Comparison of ENCODE assay signal across 28 cellular contexts in the genomic region with DNA sequence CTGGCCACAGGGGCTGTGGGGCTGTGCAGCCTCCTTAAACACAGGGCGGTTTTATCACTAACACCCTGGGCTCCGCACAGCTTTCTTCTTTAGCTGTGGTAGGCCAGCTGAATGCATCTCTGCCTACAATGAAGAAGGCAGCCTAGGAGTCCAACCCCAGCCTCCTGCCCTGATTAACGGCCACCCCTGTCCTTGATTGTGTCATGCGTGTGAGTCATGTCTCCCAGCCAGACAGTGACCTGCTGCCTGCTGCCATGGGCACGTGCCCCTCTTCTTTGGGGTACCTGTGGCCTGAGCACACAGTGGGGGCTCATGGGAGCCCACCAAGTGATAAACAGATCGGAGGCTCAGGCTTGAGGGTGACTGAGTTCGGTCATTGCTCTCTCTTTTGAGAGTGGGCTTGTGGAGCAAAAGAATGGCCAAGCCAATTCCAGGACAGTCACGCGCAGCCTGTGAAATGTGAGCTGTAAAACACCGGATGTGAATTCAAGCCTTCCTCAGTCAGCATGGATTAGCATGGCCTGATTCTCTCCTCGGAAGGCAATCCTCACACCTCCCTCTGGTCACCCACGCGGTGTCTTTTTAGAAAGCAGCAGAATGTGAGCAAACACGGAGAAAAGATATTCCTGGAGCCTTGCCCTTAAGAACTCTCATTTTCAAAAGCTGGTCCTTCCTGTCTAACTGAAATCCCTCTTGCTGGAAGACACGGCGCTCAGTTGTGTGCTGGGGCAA.
A peak's percentile ranks its signal among the peaks of the same experiment; 100 is the strongest.
DNase-seq lines count a peak whose midpoint lies in the region; ATAC-seq and TF ChIP-seq lines count a peak whose summit lies in the region.
"Had no signal": no experiment of that assay in that cellular context is flagged by ENCODE, and none has a peak within 500 bp of the region (broad histone marks: within the 10 kb centered on the region; RNA-seq: fewer than 3 reads in every experiment).

No MANE protein-coding gene starts in this region.

- H3K4me3 ChIP-seq in GM23338 (no peak overlapping the region), RWPE2 (ENCODE audit: severe bottlenecking) (no peak overlapping the region)
- H3K4me3 ChIP-seq: colonic mucosa, heart right ventricle, SJSA1, spleen, upper lobe of right lung had no signal

- no peaks in the 10 kb centered on the region for H4K20me1 ChIP-seq in GM23338 (replicated peaks; ENCODE audit: insufficient read depth)

- H3K36me3 ChIP-seq in GM23338 (ENCODE audit: insufficient read depth) (no peaks in the 10 kb centered on the region), RWPE2 (ENCODE audit: low read depth) (no peaks in the 10 kb centered on the region)
- H3K36me3 ChIP-seq: BE2C, colonic mucosa, heart right ventricle, SJSA1, spleen, upper lobe of right lung had no signal

- peaks cover 18% of the 10 kb centered on the region for H3K27me3 Mint-ChIP-seq in GM23338 (ENCODE audit: insufficient read depth, low read depth, poor library complexity)
- H3K27me3 Mint-ChIP-seq: activated CD8-positive, alpha-beta memory T cell treated with anti-CD3 and anti-CD28 coated beads, Interleukin-2, amount 10 ng/mL, durations not matched to agents 7 days and 5 days had no signal

- H3K79me2 ChIP-seq in GM23338 (replicated peaks; ENCODE audit: insufficient read depth), result no peaks in the 10 kb centered on the region
- H3K79me2 ChIP-seq: parathyroid adenoma had no signal

- H3K4me1 ChIP-seq in GM23338 (ENCODE audit: insufficient read depth) (no peaks in the 10 kb centered on the region; the same call in 1 of the 2 replicates), RWPE2 (ENCODE audit: insufficient read depth, poor library complexity, severe bottlenecking) (peaks cover 8% of the 10 kb centered on the region)
- H3K4me1 ChIP-seq: BE2C, colonic mucosa, heart right ventricle, parathyroid adenoma, SJSA1, spleen, upper lobe of right lung had no signal

- no peaks in the 10 kb centered on the region for H3K36me3 Mint-ChIP-seq in GM23338 (ENCODE audit: low read depth)
- H3K36me3 Mint-ChIP-seq: activated CD8-positive, alpha-beta memory T cell treated with anti-CD3 and anti-CD28 coated beads, Interleukin-2, amount 10 ng/mL, durations not matched to agents 7 days and 5 days; naive B cell had no signal

- peaks cover 7% of the 10 kb centered on the region; the same call in 1 of the 2 replicates for H3K9me2 ChIP-seq in GM23338 (ENCODE audit: insufficient read depth)

- H3K4me2 ChIP-seq in GM23338, result no peak overlapping the region

- peaks cover 21% of the 10 kb centered on the region for H3K4me1 Mint-ChIP-seq in GM23338
- H3K4me1 Mint-ChIP-seq: activated CD8-positive, alpha-beta memory T cell treated with anti-CD3 and anti-CD28 coated beads, Interleukin-2, amount 10 ng/mL, durations not matched to agents 7 days and 5 days; naive B cell had no signal

- no peaks in the 10 kb centered on the region for H3K9me3 Mint-ChIP-seq in GM23338
- H3K9me3 Mint-ChIP-seq: activated naive CD4-positive, alpha-beta T cell treated with anti-CD3 and anti-CD28 coated beads for 36 hours; effector memory CD8-positive, alpha-beta T cell had no signal

- H3K27me3 ChIP-seq in GM23338 (ENCODE audit: insufficient read depth), result no peaks in the 10 kb centered on the region
- H3K27me3 ChIP-seq in RWPE2 (ENCODE audit: insufficient read depth, poor library complexity, severe bottlenecking), result no peaks in the 10 kb centered on the region
- H3K27me3 ChIP-seq: BE2C, colonic mucosa, SJSA1, upper lobe of right lung had no signal

- no peak for TF ChIP-seq POLR2A in GM18505 (IDR thresholded peaks at IDR 0.05; ENCODE audit: borderline replicate concordance, extremely low read depth, insufficient read depth, insufficient read length)

- H3F3A ChIP-seq in GM23338 (replicated peaks; ENCODE audit: low read depth), result no peaks in the 10 kb centered on the region

- H3K4me3 Mint-ChIP-seq in GM23338, result no peak overlapping the region
- H3K4me3 Mint-ChIP-seq: activated CD8-positive, alpha-beta memory T cell treated with anti-CD3 and anti-CD28 coated beads, Interleukin-2, amount 10 ng/mL, durations not matched to agents 7 days and 5 days; activated naive CD4-positive, alpha-beta T cell treated with anti-CD3 and anti-CD28 coated beads for 36 hours; effector memory CD8-positive, alpha-beta T cell; naive B cell had no signal

- no peak for TF ChIP-seq CTCF in GM23338 (conservative IDR thresholded peaks at IDR 0.05; ENCODE audit: low read depth in 2 of 2)
- TF ChIP-seq CTCF in RWPE2 (IDR thresholded peaks at IDR 0.05; ENCODE audit: poor library complexity, severe bottlenecking), result no peak

- no peak overlapping the region for H3K27ac Mint-ChIP-seq in GM23338
- H3K27ac Mint-ChIP-seq: activated CD8-positive, alpha-beta memory T cell treated with anti-CD3 and anti-CD28 coated beads, Interleukin-2, amount 10 ng/mL, durations not matched to agents 7 days and 5 days; activated naive CD4-positive, alpha-beta T cell treated with anti-CD3 and anti-CD28 coated beads for 36 hours; effector memory CD8-positive, alpha-beta T cell; naive B cell had no signal

- ATAC-seq in GM23338, result no peak
- ATAC-seq in RWPE2 (ENCODE audit: low read depth), result no peak; the same call in 2 of the 3 replicates
- no peak for ATAC-seq in GM21381 (IDR thresholded peaks at IDR 0.05; ENCODE audit: unreplicated experiment)
- ATAC-seq in GM18867 (IDR thresholded peaks at IDR 0.05; ENCODE audit: unreplicated experiment), result no peak
- no peak for ATAC-seq in HG03196 (IDR thresholded peaks at IDR 0.05; ENCODE audit: unreplicated experiment)
- no peak for ATAC-seq in GM18505 (IDR thresholded peaks at IDR 0.05; ENCODE audit: unreplicated experiment)
- ATAC-seq: activated CD8-positive, alpha-beta memory T cell treated with anti-CD3 and anti-CD28 coated beads, Interleukin-2, amount 10 ng/mL, durations not matched to agents 7 days and 5 days; effector memory CD8-positive, alpha-beta T cell; heart right ventricle; HepG2; Panc1; upper lobe of right lung had no signal

- 0 out of 2 replicates have a peak overlapping the region, but pooled peaks have one; percentile 52 for H2AFZ ChIP-seq in GM23338
- H2AFZ ChIP-seq: parathyroid adenoma had no signal

- H3K9me3 ChIP-seq in RWPE2 (ENCODE audit: severe bottlenecking), result no peaks in the 10 kb centered on the region
- H3K9me3 ChIP-seq: BE2C, colonic mucosa, heart right ventricle, SJSA1, spleen, upper lobe of right lung had no signal

- H3K27ac ChIP-seq in GM23338 (ENCODE audit: low read depth) (no peak overlapping the region), RWPE2 (ENCODE audit: poor library complexity, severe bottlenecking) (peak overlapping the region; percentile 52)
- H3K27ac ChIP-seq: colonic mucosa, heart right ventricle, parathyroid adenoma, SJSA1, spleen, upper lobe of right lung had no signal

- DNase-seq in GM23338 (ENCODE audit: low spot score) (no peak), RWPE2 (ENCODE audit: low spot score) (no peak), islet precursor cell (peak; percentile 70), occipital lobe (lab: John Stamatoyannopoulos, UW) (peak; percentile 60)
- DNase-seq: activated CD4-positive, CD25-positive, alpha-beta regulatory T cell; activated CD8-positive, alpha-beta memory T cell treated with anti-CD3 and anti-CD28 coated beads, Interleukin-2, amount 10 ng/mL, durations not matched to agents 7 days and 5 days; activated naive CD4-positive, alpha-beta T cell treated with anti-CD3 and anti-CD28 coated beads for 36 hours; amniotic stem cell; BE2C; colonic mucosa; DMS153; effector memory CD8-positive, alpha-beta T cell; foreskin fibroblast; heart right ventricle; naive B cell; NCI-H1105; NCI-H1930; NCI-H526 treated with DMSO at 0.1 percent for 48 hours; spleen; upper lobe of right lung had no signal

TF ChIP-seq in GM23338, 12 proteins besides CTCF, POLR2A, EP300 and RAD21 (continues in another document):
- TF ChIP-seq EZH2phosphoT487 (IDR thresholded peaks at IDR 0.05; ENCODE audit: unreplicated experiment) (no peak), STAT1 (IDR thresholded peaks at IDR 0.05; ENCODE audit: unreplicated experiment) (no peak), POLR2AphosphoS5 (IDR thresholded peaks at IDR 0.05; ENCODE audit: low read depth) (no peak), EZH2 (IDR thresholded peaks at IDR 0.05; ENCODE audit: low read depth, unreplicated experiment) (no peak), ZNF114 (CRISPR knock-in tag; IDR thresholded peaks at IDR 0.05) (no peak), CREB1 (CRISPR knock-in tag; IDR thresholded peaks at IDR 0.05; ENCODE audit: low read depth) (no peak)

Comparison
In these comparisons a context has a peak if more than half of its experiments do, and no peak if none do; other contexts are left out.
1. DNase-seq: peak in islet precursor cell (single experiment) and occipital lobe (single experiment); none in GM23338 (single experiment) and RWPE2 (single experiment).